ENCODE assay signal across 1 cellular context in genomic region chr4:70583952-70584834, GRCh38.
A peak's percentile ranks its signal among the peaks of the same experiment; 100 is the strongest.
TF ChIP-seq lines count a peak whose summit lies in the region.

No MANE protein-coding gene starts in this region.

TF ChIP-seq in HEK293, 187 proteins besides CTCF, POLR2A, EP300 and RAD21 (continued from another document and continues in another):
- no peak for TF ChIP-seq ZNF280C (tag by site-specific recombination; IDR thresholded peaks at IDR 0.05)
- no peak for TF ChIP-seq GLI2 (tag by site-specific recombination; IDR thresholded peaks at IDR 0.05; ENCODE audit: borderline replicate concordance, low read depth)
- no peak for TF ChIP-seq ZNF416 (tag by site-specific recombination; IDR thresholded peaks at IDR 0.05)
- TF ChIP-seq ZNF157 (tag by site-specific recombination; IDR thresholded peaks at IDR 0.05), result no peak
- TF ChIP-seq REPIN1 (tag by site-specific recombination; IDR thresholded peaks at IDR 0.05; ENCODE audit: low read depth), result no peak
- TF ChIP-seq ZBTB44 (tag by site-specific recombination; IDR thresholded peaks at IDR 0.05), result no peak; the same call in 1 of the 2 replicates
- TF ChIP-seq ZNF529 (tag by site-specific recombination; IDR thresholded peaks at IDR 0.05; ENCODE audit: insufficient replicate concordance), result no peak
- TF ChIP-seq ZNF707 (tag by site-specific recombination; IDR thresholded peaks at IDR 0.05), result no peak
- no peak for TF ChIP-seq ATF2 (tag by site-specific recombination; IDR thresholded peaks at IDR 0.05; ENCODE audit: low read depth)
- TF ChIP-seq ZNF335 (tag by site-specific recombination; conservative IDR thresholded peaks at IDR 0.05), result peak; percentile 38; the same call in 1 of the 2 replicates
- no peak for TF ChIP-seq ZNF138 (tag by site-specific recombination; IDR thresholded peaks at IDR 0.05; ENCODE audit: borderline replicate concordance)
- TF ChIP-seq ZNF324 (tag by site-specific recombination; IDR thresholded peaks at IDR 0.05), result no peak
- TF ChIP-seq ZNF449 (tag by site-specific recombination; IDR thresholded peaks at IDR 0.05), result no peak
- no peak for TF ChIP-seq SP2 (tag by site-specific recombination; IDR thresholded peaks at IDR 0.05)
- peak; percentile 90 for TF ChIP-seq PRDM6 (tag by site-specific recombination; IDR thresholded peaks at IDR 0.05)
- TF ChIP-seq ZNF596 (tag by site-specific recombination; IDR thresholded peaks at IDR 0.05), result no peak
- TF ChIP-seq ZFP37 (tag by site-specific recombination; IDR thresholded peaks at IDR 0.05), result no peak
- no peak for TF ChIP-seq ZNF280D (tag by site-specific recombination; IDR thresholded peaks at IDR 0.05)
- TF ChIP-seq ZNF704 (tag by site-specific recombination; IDR thresholded peaks at IDR 0.05), result no peak
- TF ChIP-seq ZNF169 (tag by site-specific recombination; IDR thresholded peaks at IDR 0.05), result no peak
- peak; percentile 16; the same call in 1 of the 2 replicates for TF ChIP-seq ZBTB17 (tag by site-specific recombination; IDR thresholded peaks at IDR 0.05)
- TF ChIP-seq ZNF830 (tag by site-specific recombination; IDR thresholded peaks at IDR 0.05; ENCODE audit: low read depth), result no peak
- TF ChIP-seq ZNF791 (tag by site-specific recombination; IDR thresholded peaks at IDR 0.05), result no peak
- TF ChIP-seq ZEB2 (tag by site-specific recombination; IDR thresholded peaks at IDR 0.05), result 0 out of 2 replicates have a peak, but pooled peaks have one; percentile 43
- TF ChIP-seq HOXC10 (CRISPR knock-in tag; IDR thresholded peaks at IDR 0.05), result no peak
- TF ChIP-seq ZNF133 (tag by site-specific recombination; IDR thresholded peaks at IDR 0.05), result no peak
- no peak for TF ChIP-seq ZSCAN5A (tag by site-specific recombination; IDR thresholded peaks at IDR 0.05)
- no peak for TF ChIP-seq ZNF610 (tag by site-specific recombination; IDR thresholded peaks at IDR 0.05; ENCODE audit: borderline replicate concordance)
- no peak for TF ChIP-seq ZNF350 (tag by site-specific recombination; IDR thresholded peaks at IDR 0.05)
- TF ChIP-seq ZNF530 (tag by site-specific recombination; IDR thresholded peaks at IDR 0.05; ENCODE audit: low read depth), result no peak
- TF ChIP-seq KLF16 (tag by site-specific recombination; IDR thresholded peaks at IDR 0.05), result 0 out of 2 replicates have a peak, but pooled peaks have one; percentile 9
- TF ChIP-seq ZBTB20 (tag by site-specific recombination; IDR thresholded peaks at IDR 0.05), result no peak
- no peak for TF ChIP-seq ZNF121 (tag by site-specific recombination; IDR thresholded peaks at IDR 0.05)
- no peak for TF ChIP-seq ZNF26 (tag by site-specific recombination; IDR thresholded peaks at IDR 0.05)
- no peak for TF ChIP-seq ZNF155 (tag by site-specific recombination; IDR thresholded peaks at IDR 0.05)
- TF ChIP-seq ZNF266 (tag by site-specific recombination; IDR thresholded peaks at IDR 0.05; ENCODE audit: low read depth), result no peak
- TF ChIP-seq MZF1 (tag by site-specific recombination; IDR thresholded peaks at IDR 0.05; ENCODE audit: borderline replicate concordance), result peak; percentile 81; the same call in 1 of the 2 replicates
- TF ChIP-seq OVOL3 (tag by site-specific recombination; IDR thresholded peaks at IDR 0.05), result no peak
- TF ChIP-seq TRIM28 (IDR thresholded peaks at IDR 0.05; ENCODE audit: borderline replicate concordance, low read length), result no peak
- no peak for TF ChIP-seq ZNF433 (tag by site-specific recombination; IDR thresholded peaks at IDR 0.05; ENCODE audit: low read depth)
- no peak for TF ChIP-seq ZNF426 (tag by site-specific recombination; IDR thresholded peaks at IDR 0.05)
- no peak for TF ChIP-seq ZNF23 (tag by site-specific recombination; IDR thresholded peaks at IDR 0.05; ENCODE audit: borderline replicate concordance)
- TF ChIP-seq PATZ1 (tag by site-specific recombination; IDR thresholded peaks at IDR 0.05), result peak; percentile 66; the same call in 1 of the 2 replicates
- peak; percentile 91 for TF ChIP-seq OSR2 (tag by site-specific recombination; IDR thresholded peaks at IDR 0.05)
- TF ChIP-seq ZNF837 (tag by site-specific recombination; IDR thresholded peaks at IDR 0.05), result no peak
- TF ChIP-seq ZNF391 (tag by site-specific recombination; IDR thresholded peaks at IDR 0.05; ENCODE audit: borderline replicate concordance, low read depth), result no peak
- TF ChIP-seq ZNF660 (tag by site-specific recombination; IDR thresholded peaks at IDR 0.05), result no peak
- TF ChIP-seq HOXD13 (CRISPR knock-in tag; IDR thresholded peaks at IDR 0.05; ENCODE audit: borderline replicate concordance), result no peak
- no peak for TF ChIP-seq ZNF48 (tag by site-specific recombination; IDR thresholded peaks at IDR 0.05)
- no peak for TF ChIP-seq EGR2 (tag by site-specific recombination; IDR thresholded peaks at IDR 0.05; ENCODE audit: low read depth)
